24 cellular contexts compared by ENCODE assay signal in the genomic region with DNA sequence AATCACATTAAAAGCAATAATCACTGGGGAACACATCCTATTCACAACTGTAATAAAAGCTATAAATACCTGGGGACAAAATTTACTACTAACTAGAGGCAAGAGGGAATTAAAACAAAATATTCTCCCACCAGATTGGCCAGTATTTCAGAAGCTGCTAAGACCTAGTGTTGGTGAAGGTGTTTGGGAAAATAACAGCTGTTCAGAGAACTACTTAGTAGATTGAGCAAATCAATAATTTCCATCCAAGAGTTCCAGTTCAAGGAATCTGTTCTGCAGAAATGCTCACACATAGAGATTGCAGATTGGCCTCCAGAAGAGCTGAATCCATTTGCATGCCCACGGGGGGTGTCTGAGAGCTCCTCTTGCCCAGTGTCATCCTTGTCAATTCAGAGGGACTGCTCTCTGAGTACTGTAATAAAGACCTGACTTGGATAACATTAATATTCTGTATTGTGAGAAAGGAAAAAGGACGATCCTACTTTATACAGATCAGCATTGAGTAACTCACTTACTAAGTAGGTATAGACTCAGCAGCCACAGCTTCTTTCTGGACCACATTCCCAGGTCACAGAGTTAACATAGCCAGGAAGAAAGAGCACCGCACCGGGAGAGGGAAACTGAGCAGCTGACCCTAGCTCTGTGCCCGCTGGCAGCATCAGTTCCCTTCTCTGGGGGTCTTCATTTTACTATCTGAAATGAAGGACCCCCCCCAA. TPM values are rescaled to one million over a fixed set of nuclear protein-coding genes. Genes with fewer than 3 reads are reported as not detected.
DNase-seq lines count a peak whose midpoint lies in the region; ATAC-seq and TF ChIP-seq lines count a peak whose summit lies in the region.
"Had no signal": no experiment of that assay in that cellular context is flagged by ENCODE, and none has a peak within 500 bp of the region (broad histone marks: within the 10 kb centered on the region; RNA-seq: fewer than 3 reads in every experiment).

No MANE protein-coding gene starts in this region.

- POLR2A ChIA-PET in GM10248 (lab: Yijun Ruan, JAX) = interaction anchor here (1.1 kb wide), 1 partner anchor 64 kb away, joined by 6 read pairs; the partner anchor contains the start of gene AFG3L2

- H3K9me3 ChIP-seq in muscle layer of duodenum (ENCODE audit: control insufficient read depth in 1 of 2, low read length in 2 of 2) (peaks cover 0 to 3% of the 10 kb centered on the region in 2 donors), transverse colon (peaks cover 4 to 5% of the 10 kb centered on the region in 2 donors)
- H3K9me3 ChIP-seq: right lobe of liver had no signal

- no peaks in the 10 kb centered on the region for H3K9me3 Mint-ChIP-seq in endothelial cell (ENCODE audit: unreplicated experiment)

- H3K36me3 ChIP-seq in muscle layer of duodenum (ENCODE audit: control insufficient read depth in 1 of 2, insufficient read depth in 2 of 2, low read length in 2 of 2) = peaks cover 16 to 25% of the 10 kb centered on the region in 2 donors
- peaks cover 0 to 10% (median 3%) of the 10 kb centered on the region in 4 donors for H3K36me3 ChIP-seq in transverse colon
- H3K36me3 ChIP-seq: right lobe of liver had no signal

- TF ChIP-seq CTCF in endothelial cell (IDR thresholded peaks at IDR 0.05; ENCODE audit: unreplicated experiment) = no peak
- TF ChIP-seq CTCF in transverse colon (IDR thresholded peaks at IDR 0.05) = no peak
- no peak for TF ChIP-seq CTCF in GM10248 (IDR thresholded peaks at IDR 0.05; ENCODE audit: control extremely low read depth, extremely low read depth, low read depth, missing control alignments)

- no peak for TF ChIP-seq POLR2A in transverse colon (IDR thresholded peaks at IDR 0.05)

- intact Hi-C loops in Right ventricle myocardium superior (cut with DNase I) = loop anchor here (10.0 kb wide), 1 partner anchor 61 kb away; the partner anchor contains the start of gene AFG3L2
- intact Hi-C loops in left ventricle myocardium superior (cut with micrococcal nuclease) = no loop called here
- intact Hi-C loops in transverse colon (cut with DNase I; ENCODE audit: low total_unique reads) = loop anchor here (2.0 kb wide), 1 partner anchor 35 kb away; no protein-coding TSS in a partner anchor

- CTCF ChIA-PET in GM10248 (lab: Yijun Ruan, JAX) = interaction anchor here (1.1 to 8.0 kb wide), 3 partner anchors 9 to 14 kb away, joined by 5 to 81 read pairs (median 8); no protein-coding TSS in a partner anchor

- H3K4me3 Mint-ChIP-seq in endothelial cell (ENCODE audit: unreplicated experiment) = peak overlapping the region; percentile 8
- H3K4me3 Mint-ChIP-seq: CD8-positive, alpha-beta memory T cell; neural progenitor cell had no signal

- DNase-seq in Right ventricle myocardium superior = peak; percentile 24
- no peak for DNase-seq in left ventricle myocardium superior
- no peak for DNase-seq in endothelial cell (ENCODE audit: low spot score)
- DNase-seq in transverse colon = no peak
- no peak for DNase-seq in NCI-H2081 treated with DMSO at 0.1 percent for 48 hours (lab: John Stamatoyannopoulos, UW)
- no peak for DNase-seq in GM10248 (ENCODE audit: extremely low spot score)
- DNase-seq: ACHN; activated CD8-positive, alpha-beta memory T cell treated with anti-CD3 and anti-CD28 coated beads for 24 hours; activated effector memory CD4-positive, alpha-beta T cell treated with Interleukin-2 at 50 U/mL for 16 hours; aorta; CD8-positive, alpha-beta memory T cell; NCI-H187; NCI-H524; right lobe of liver; stimulated activated CD4-positive, alpha-beta T cell treated with anti-CD3 and anti-CD28 coated beads, Interleukin-4, amount 100 ng/mL, for 1 hour; T-helper 1 cell had no signal

- H3K4me3 ChIP-seq in muscle layer of duodenum (ENCODE audit: low read depth in 1 of 2, low read length in 2 of 2) = no peak overlapping the region
- no peak overlapping the region for H3K4me3 ChIP-seq in transverse colon
- H3K4me3 ChIP-seq: lung, neural progenitor cell, right lobe of liver had no signal

- ATAC-seq in Right ventricle myocardium superior (ENCODE audit: poor library complexity) = no peak
- ATAC-seq in left ventricle myocardium superior = no peak
- no peak for ATAC-seq in GM18502 (IDR thresholded peaks at IDR 0.05; ENCODE audit: poor library complexity, unreplicated experiment)
- ATAC-seq: right lobe of liver had no signal

- in situ Hi-C loops in transverse colon (cut with MboI; ENCODE audit: low pct_ligation_motif_present in 1 of 4, low pct_unique_long_range_greater_than_20kb in 1 of 4, low sequenced_read_pairs in 3 of 4) = no loop called here

- no peaks in the 10 kb centered on the region for H3K27me3 ChIP-seq in muscle layer of duodenum (ENCODE audit: low read depth, low read length)
- peaks cover 14% of the 10 kb centered on the region for H3K27me3 ChIP-seq in transverse colon
- H3K27me3 ChIP-seq: right lobe of liver had no signal

- TF ChIP-seq EP300 in transverse colon (IDR thresholded peaks at IDR 0.05; ENCODE audit: low read depth) = no peak

- H3K27ac Mint-ChIP-seq in endothelial cell (ENCODE audit: unreplicated experiment) = no peak overlapping the region
- H3K27ac Mint-ChIP-seq: neural progenitor cell had no signal

- H3K36me3 Mint-ChIP-seq in endothelial cell (ENCODE audit: low read depth, unreplicated experiment) = peaks cover 56% of the 10 kb centered on the region

- 81% methylated on average over 5 of the region's 5 CpGs; no CpG with 5 or more reads in 1 of the 2 donors for WGBS in transverse colon (ENCODE audit: low coverage in 1 of 2), 2 donors

- H3K27me3 Mint-ChIP-seq in endothelial cell (ENCODE audit: unreplicated experiment) = no peaks in the 10 kb centered on the region

- H3K4me1 Mint-ChIP-seq in endothelial cell (ENCODE audit: unreplicated experiment) = peaks cover 47% of the 10 kb centered on the region
- H3K4me1 Mint-ChIP-seq: CD8-positive, alpha-beta memory T cell had no signal

- H3K4me1 ChIP-seq in muscle layer of duodenum (ENCODE audit: control insufficient read depth in 1 of 2, insufficient read depth in 2 of 2, low read length in 2 of 2) = peaks cover 9 to 74% of the 10 kb centered on the region in 2 donors
- peaks cover 4 to 64% (median 33%) of the 10 kb centered on the region in 4 donors for H3K4me1 ChIP-seq in transverse colon
- H3K4me1 ChIP-seq: neural progenitor cell had no signal

- H3K27ac ChIP-seq in muscle layer of duodenum (ENCODE audit: low read length) (peak overlapping the region; percentile 52), transverse colon (peak overlapping the region; percentile 57 to 85 (median 69))
- H3K27ac ChIP-seq: neural progenitor cell, right lobe of liver, VCaP had no signal

RNA-seq across cellular contexts. Expression of gene TUBB6, which starts 5.6 kb away (rescaled TPM):
- total RNA-seq in Right ventricle myocardium superior (94.6 TPM), left ventricle myocardium superior (82.0 TPM), endothelial cell (ENCODE audit: unreplicated experiment) (301 TPM), transverse colon (100 to 1,000 TPM in 2 of 4 donors, 10 to 100 TPM in 2; 61.0 to 164 (median 108) TPM)

RNA-seq across cellular contexts. Expression of gene CIDEA, which starts 59.5 kb away (rescaled TPM):
- total RNA-seq in Right ventricle myocardium superior (0.91 TPM), left ventricle myocardium superior (0.52 TPM), endothelial cell (ENCODE audit: unreplicated experiment) (0.97 TPM), transverse colon (1 to 10 TPM in 2 of 4 donors, under 1 TPM in 1, not detected in 1; 0.68 to 3.8 (median 3.7) TPM)
- total RNA-seq: CD8-positive, alpha-beta memory T cell; Daoy; HT1080; right lobe of liver; ureter had no signal
